ENCODE assay signal across 18 cellular contexts in genomic region chr1:209323743-209324142, GRCh38.
DNase-seq lines count a peak whose midpoint lies in the region; ATAC-seq and TF ChIP-seq lines count a peak whose summit lies in the region.
"Had no signal": no experiment of that assay in that cellular context is flagged by ENCODE, and none has a peak within 500 bp of the region (broad histone marks: within the 10 kb centered on the region; RNA-seq: fewer than 3 reads in every experiment).

No MANE protein-coding gene starts in this region.

- H3K36me3 ChIP-seq in GM23248 (ENCODE audit: low read depth) (no peaks in the 10 kb centered on the region), IMR-90 (ENCODE audit: control insufficient read depth, insufficient read depth, low read length) (no peaks in the 10 kb centered on the region)
- H3K36me3 ChIP-seq: SJCRH30 had no signal

- H3K4me1 ChIP-seq in GM23248 (ENCODE audit: insufficient read depth): peaks cover 5% of the 10 kb centered on the region; the same call in 1 of the 2 replicates
- no peaks in the 10 kb centered on the region for H3K4me1 ChIP-seq in IMR-90 (ENCODE audit: control insufficient read depth, insufficient read depth, low read length)
- peaks cover 27% of the 10 kb centered on the region for H3K4me1 ChIP-seq in foreskin keratinocyte
- H3K4me1 ChIP-seq: SJCRH30 had no signal

- H4K20me1 ChIP-seq in GM23248 (ENCODE audit: insufficient read depth) (no peaks in the 10 kb centered on the region), IMR-90 (ENCODE audit: insufficient read depth, low read length) (no peaks in the 10 kb centered on the region)

- H3K27ac ChIP-seq in GM23248: no peak overlapping the region
- H3K27ac ChIP-seq in IMR-90 (ENCODE audit: insufficient read depth, low read length): no peak overlapping the region
- peak overlapping the region; percentile 12 for H3K27ac ChIP-seq in foreskin keratinocyte
- H3K27ac ChIP-seq: C4-2B, SJCRH30 had no signal

- H3K79me1 ChIP-seq in IMR-90 (ENCODE audit: low read depth in 1 of 2, low read length in 2 of 2): no peaks in the 10 kb centered on the region

- TF ChIP-seq CTCF in IMR-90 (conservative IDR thresholded peaks at IDR 0.05; ENCODE audit: low read depth, low read length) (no peak), foreskin keratinocyte (conservative IDR thresholded peaks at IDR 0.05) (no peak)

- no TSS peak for BruUV-seq in IMR-90 (replicated peaks; lab: Mats Ljungman, UMichigan)

- H3K4ac ChIP-seq in IMR-90 (ENCODE audit: low read depth, low read length): no peak overlapping the region

- no peak overlapping the region for H2AK5ac ChIP-seq in IMR-90 (ENCODE audit: low read depth, low read length)

- dilution Hi-C loops in IMR-90 (cut with HindIII; ENCODE audit: low sequenced_read_pairs, unreplicated experiment): no loop called here

- H3K79me2 ChIP-seq in GM23248 (ENCODE audit: insufficient read depth): no peaks in the 10 kb centered on the region

- H3F3A ChIP-seq in GM23248 (ENCODE audit: insufficient read depth): no peaks in the 10 kb centered on the region

- 63 to 75% methylated on average over 1 of the region's 1 CpG for WGBS in GM23248 (ENCODE audit: low coverage in 1 of 2, low lambda C conversion rate in 2 of 2, missing lambda C conversion rate in 2 of 2), 2 experiments
- no CpG with 5 or more reads among the region's 1 CpG for WGBS in IMR-90 (ENCODE audit: extremely low coverage in 2 of 2, insufficient read length in 1 of 2), 2 experiments

- H4K8ac ChIP-seq in IMR-90 (ENCODE audit: low read depth in 2 of 2, low read length in 2 of 2): no peak overlapping the region

- no peak overlapping the region for H3K56ac ChIP-seq in IMR-90 (ENCODE audit: extremely low read depth, insufficient read depth, low read length)

- no peaks in the 10 kb centered on the region for H3K9me1 ChIP-seq in IMR-90 (ENCODE audit: insufficient read depth, low read length)

- H3K4me2 ChIP-seq in GM23248 (ENCODE audit: unreplicated experiment) (no peak overlapping the region), IMR-90 (ENCODE audit: low read depth, low read length) (no peak overlapping the region)

- H2BK5ac ChIP-seq in IMR-90 (ENCODE audit: low read depth, low read length, poor library complexity, severe bottlenecking): no peak overlapping the region

- no peak for TF ChIP-seq RAD21 in IMR-90 (IDR thresholded peaks at IDR 0.05; ENCODE audit: low read length)

- H3K9ac ChIP-seq in GM23248 (no peak overlapping the region), IMR-90 (ENCODE audit: low read depth, low read length) (no peak overlapping the region)

- no peak for TF ChIP-seq POLR2A in IMR-90 (IDR thresholded peaks at IDR 0.05; ENCODE audit: low read depth, low read length)

- no peak overlapping the region for H2BK20ac ChIP-seq in IMR-90 (ENCODE audit: low read depth, low read length)

- no peak overlapping the region for H2AK9ac ChIP-seq in IMR-90 (replicated peaks; ENCODE audit: low read depth, low read length, poor library complexity)

- intact Hi-C loops in IMR-90 (cut with micrococcal nuclease): no loop called here

- 0 out of 2 replicates have a peak, but pooled peaks cover 6% of the 10 kb centered on the region for H3K27me3 ChIP-seq in GM23248 (replicated peaks; ENCODE audit: insufficient read depth)
- H3K27me3 ChIP-seq in IMR-90 (ENCODE audit: control insufficient read depth, insufficient read depth, low read length): no peaks in the 10 kb centered on the region
- no peaks in the 10 kb centered on the region for H3K27me3 ChIP-seq in foreskin keratinocyte
- H3K27me3 ChIP-seq: SJCRH30 had no signal

- H3K4me3 ChIP-seq in GM23248 (no peak overlapping the region), IMR-90 (ENCODE audit: insufficient read depth, low read depth, low read length) (no peak overlapping the region)
- H3K4me3 ChIP-seq: K562, SJCRH30 had no signal

- H2BK120ac ChIP-seq in IMR-90 (ENCODE audit: low read depth, low read length): no peak overlapping the region

- H4K91ac ChIP-seq in IMR-90 (ENCODE audit: insufficient read depth, low read depth, low read length): no peak overlapping the region

- no peak overlapping the region for H3K23ac ChIP-seq in IMR-90 (ENCODE audit: low read depth, low read length)

- DNase-seq in GM23248: peak; percentile 11
- no peak for DNase-seq in IMR-90
- DNase-seq in amniotic epithelial cell (ENCODE audit: low read depth): peak; percentile 14
- DNase-seq in foreskin keratinocyte: peak; percentile 55 to 81
- no peak for DNase-seq in central memory CD4-positive, alpha-beta T cell
- DNase-seq in putamen (ENCODE audit: low spot score): no peak
- DNase-seq: DMS 273 treated with DMSO at 0.1 percent for 48 hours, H9, NCI-H1092, NCI-H446, NCI-H69, OCI-M1, RPMI8226, SJCRH30 had no signal

- in situ Hi-C loops in GM23248 (cut with MboI) (no loop called here), IMR-90 (cut with MboI; ENCODE audit: low sequenced_read_pairs) (no loop called here)

- no peak overlapping the region for H2BK15ac ChIP-seq in IMR-90 (ENCODE audit: low read depth, low read length)

- H4K5ac ChIP-seq in IMR-90 (ENCODE audit: low read depth, low read length): no peak overlapping the region

- H3K9me3 ChIP-seq in GM23248 (ENCODE audit: low read depth) (no peaks in the 10 kb centered on the region), IMR-90 (ENCODE audit: control insufficient read depth, insufficient read depth, low read length) (no peaks in the 10 kb centered on the region)
- H3K9me3 ChIP-seq: SJCRH30 had no signal

- no peak overlapping the region for H2AFZ ChIP-seq in GM23248
- H2AFZ ChIP-seq in IMR-90 (replicated peaks; ENCODE audit: low read length, poor library complexity): no peak overlapping the region

- no peaks in the 10 kb centered on the region for H3K9me2 ChIP-seq in GM23248 (ENCODE audit: insufficient read depth)

- ATAC-seq in IMR-90 (ENCODE audit: low read depth) (no peak), foreskin keratinocyte (peak; percentile 40), HG03342 (IDR thresholded peaks at IDR 0.05; ENCODE audit: unreplicated experiment) (no peak), HG03354 (IDR thresholded peaks at IDR 0.05; ENCODE audit: poor library complexity, severe bottlenecking, unreplicated experiment) (no peak)
- ATAC-seq: K562 had no signal

- CTCF ChIA-PET in IMR-90 (lab: Yijun Ruan, JAX): no interaction called here

- no peak overlapping the region for H3K14ac ChIP-seq in IMR-90 (replicated peaks; ENCODE audit: low read depth, low read length)

- POLR2A ChIA-PET in IMR-90 (lab: Charles Lee; ENCODE audit: unreplicated experiment): no interaction called here

- no peak overlapping the region for H3K18ac ChIP-seq in IMR-90 (ENCODE audit: low read depth, low read length)

TF ChIP-seq in IMR-90, 13 proteins besides CTCF, POLR2A, EP300 and RAD21:
- TF ChIP-seq CEBPB (IDR thresholded peaks at IDR 0.05; ENCODE audit: low read depth, low read length) (peak; percentile 64), MAFK (IDR thresholded peaks at IDR 0.05; ENCODE audit: low read depth, low read length) (no peak)

Comparison
In these comparisons a context has a peak if more than half of its experiments do, and no peak if none do; other contexts are left out.
1. DNase-seq: peak in GM23248 (single experiment), amniotic epithelial cell (single experiment) and foreskin keratinocyte (2 of 2); none in IMR-90 (single experiment), central memory CD4-positive, alpha-beta T cell (single experiment) and putamen (single experiment).